Comparison of ENCODE assay signal across 27 cellular contexts in genomic region chrX:44747317-44747716, GRCh38.
DNase-seq lines count a peak whose midpoint lies in the region; ATAC-seq, FAIRE-seq and TF ChIP-seq lines count a peak whose summit lies in the region.
"Had no signal": no experiment of that assay in that cellular context is flagged by ENCODE, and none has a peak within 500 bp of the region (broad histone marks: within the 10 kb centered on the region; RNA-seq: fewer than 3 reads in every experiment).

No MANE protein-coding gene starts in this region.

- TF ChIP-seq CTCF in K562 (IDR thresholded peaks at IDR 0.05 in 2 of 3, conservative IDR thresholded peaks at IDR 0.05 in 1 of 3; ENCODE audit: insufficient read depth in 2 of 3, low read depth in 1 of 3, low read length in 3 of 3) = no peak

- no peak overlapping the region for H3K4me2 ChIP-seq in K562 (ENCODE audit: insufficient read depth, low read length)
- H3K4me2 ChIP-seq: SK-N-SH had no signal

- ATAC-seq in K562 = no peak
- no peak for ATAC-seq in GM21367 (IDR thresholded peaks at IDR 0.05; ENCODE audit: unreplicated experiment)
- ATAC-seq: activated T-cell treated with anti-CD3 and anti-CD28 coated beads, Interleukin-2, amount 50 U/mL, for 4 hours; natural killer cell had no signal

- H3K4me3 ChIP-seq in K562 = no peak overlapping the region
- H3K4me3 ChIP-seq: left ventricle myocardium inferior, skin epidermis, uterus had no signal

- in situ Hi-C loops in K562 (cut with MboI) = no loop called here

- no peaks in the 10 kb centered on the region for H3K9me1 ChIP-seq in K562 (ENCODE audit: control insufficient read depth, insufficient read depth, low read length)

- TF ChIP-seq EP300 in K562 (IDR thresholded peaks at IDR 0.05; ENCODE audit: low read length) = no peak

- H3K79me2 ChIP-seq in K562 (ENCODE audit: control insufficient read depth, insufficient read depth, low read length) = no peaks in the 10 kb centered on the region

- H3K4me1 ChIP-seq in K562 (replicated peaks in 1 of 2; ENCODE audit: control insufficient read depth in 2 of 2, insufficient read depth in 2 of 2, low read length in 2 of 2) = no peaks in the 10 kb centered on the region; a peak in 2 of 5 replicates
- H3K4me1 ChIP-seq: left ventricle myocardium inferior, uterus had no signal

- H3K27ac ChIP-seq in K562 (ENCODE audit: extremely low read depth, low read depth, low read length) = no peak overlapping the region
- H3K27ac ChIP-seq: left ventricle myocardium inferior, RWPE1, skin epidermis, uterus had no signal

- intact Hi-C loops in K562 (cut with micrococcal nuclease) = no loop called here

- TF ChIP-seq RAD21 in K562 (CRISPR knock-in tag; conservative IDR thresholded peaks at IDR 0.05 in 1 of 2, IDR thresholded peaks at IDR 0.05 in 1 of 2) = no peak

- FAIRE-seq in K562 (lab: Jason Lieb, UNC) = no peak
- FAIRE-seq: A204.1, HTR-8/SVneo had no signal

- DNase-seq in NOMO-1 treated with DMSO at 0.1 percent for 48 hours (lab: John Stamatoyannopoulos, UW; ENCODE audit: unreplicated experiment) (peak; percentile 54), NOMO-1 treated with dmso at 0.1 percent for 144 hours (lab: John Stamatoyannopoulos, UW; ENCODE audit: unreplicated experiment) (no peak), OCI-M1 (lab: John Stamatoyannopoulos, UW) (peak; percentile 34), K562 (ENCODE audit: extremely low read depth in 1 of 4, low spot score in 3 of 4) (no peak), HuH-7.5 (ENCODE audit: low spot score) (no peak), T-helper 2 cell (no peak), hepatic stellate cell (ENCODE audit: low spot score) (no peak)
- DNase-seq: activated B cell treated with CpG ODN at 0.5 μM for 24 hours; activated CD4-positive, alpha-beta T cell treated with anti-CD3 and anti-CD28 coated beads, Interleukin-2, amount 50 U/mL, for 1 hour; activated naive CD4-positive, alpha-beta T cell; activated T-cell treated with anti-CD3 and anti-CD28 coated beads, Interleukin-2, amount 50 U/mL, for 4 hours; CD4-positive, CD25-positive, alpha-beta regulatory T cell; effector CD4-positive, alpha-beta T cell; H7; islet precursor cell; left ventricle myocardium inferior; natural killer cell; NCI-H1092 treated with DMSO at 0.1 percent for 48 hours; NCI-H187; NCI-H524; uterus had no signal

- H2AFZ ChIP-seq in K562 (ENCODE audit: low read depth, low read length) = no peak overlapping the region

- H3K36me3 ChIP-seq in K562 (ENCODE audit: control insufficient read depth, insufficient read depth, low read length) = no peaks in the 10 kb centered on the region
- H3K36me3 ChIP-seq: left ventricle myocardium inferior, uterus had no signal

- H3K27me3 ChIP-seq in K562 (ENCODE audit: control insufficient read depth in 2 of 2, insufficient read depth in 2 of 2, low read length in 2 of 2) = no peaks in the 10 kb centered on the region

- TF ChIP-seq POLR2A in K562 (conservative IDR thresholded peaks at IDR 0.05) = no peak

- H3K9ac ChIP-seq in K562 (ENCODE audit: insufficient read depth in 1 of 2, low read depth in 2 of 2, low read length in 2 of 2) = no peak overlapping the region
- H3K9ac ChIP-seq: SK-N-SH had no signal

- no peaks in the 10 kb centered on the region for H4K20me1 ChIP-seq in K562 (replicated peaks; ENCODE audit: control insufficient read depth, insufficient read depth, low read length)

- CTCF ChIA-PET in K562 (lab: Yijun Ruan, JAX; ENCODE audit: low intra/inter-chr PET ratio) = no interaction called here

- no peaks in the 10 kb centered on the region for H3K9me3 ChIP-seq in K562 (replicated peaks; ENCODE audit: control insufficient read depth, insufficient read depth, low read depth, low read length)
- H3K9me3 ChIP-seq: left ventricle myocardium inferior, SK-N-SH, uterus had no signal

- BruUV-seq in K562 (replicated peaks; lab: Mats Ljungman, UMichigan) = no TSS peak

- POLR2A ChIA-PET in K562 (lab: Yijun Ruan, JAX) = no interaction called here

- WGBS in K562 (ENCODE audit: insufficient coverage, low coverage, missing lambda C conversion rate) = 8% methylated on average over 2 of the region's 2 CpGs

TF ChIP-seq in K562, 482 proteins besides CTCF, POLR2A, EP300 and RAD21:
- no peak for TF ChIP-seq CCNT2 (IDR thresholded peaks at IDR 0.05; ENCODE audit: borderline replicate concordance, extremely low read depth, insufficient read length, low read depth, low read length)
- TF ChIP-seq SPI1 (IDR thresholded peaks at IDR 0.05; ENCODE audit: borderline replicate concordance, low read depth, low read length) = peak; percentile 83

Comparison
In these comparisons a context has a peak if more than half of its experiments do, and no peak if none do; other contexts are left out.
1. DNase-seq: peak in NOMO-1 treated with DMSO at 0.1 percent for 48 hours (single experiment) and OCI-M1 (single experiment); none in NOMO-1 treated with dmso at 0.1 percent for 144 hours (single experiment), K562 (0 of 4), HuH-7.5 (single experiment), T-helper 2 cell (0 of 5) and hepatic stellate cell (single experiment).